ENCODE assay signal across 10 cellular contexts in the genomic region with DNA sequence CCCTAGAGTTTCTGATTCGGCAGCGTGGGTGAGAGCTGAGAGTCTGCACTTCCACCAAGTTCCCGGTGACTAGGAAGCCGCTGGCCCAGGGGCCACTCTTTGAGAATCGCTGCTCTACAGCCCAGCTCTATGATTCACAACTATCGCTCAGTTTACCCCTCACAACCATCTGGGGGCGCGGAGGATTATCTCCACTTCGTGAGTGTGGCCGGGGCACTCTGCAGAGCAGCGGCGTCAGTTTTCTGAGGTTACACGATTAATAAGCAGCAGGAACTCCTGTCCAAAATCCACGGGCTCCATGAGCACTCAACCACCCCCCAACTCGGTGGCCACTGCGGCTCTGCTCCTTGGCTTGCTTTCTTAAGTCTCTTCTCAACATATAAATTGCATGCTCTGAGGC.
"Had no signal": no experiment of that assay in that cellular context is flagged by ENCODE, and none has a peak within 500 bp of the region (broad histone marks: within the 10 kb centered on the region; RNA-seq: fewer than 3 reads in every experiment).

No MANE protein-coding gene starts in this region.

- H3K9me3 ChIP-seq: esophagus squamous epithelium had no signal

- H3K27me3 ChIP-seq: esophagus squamous epithelium had no signal

- ATAC-seq: activated T-cell treated with anti-CD3 and anti-CD28 coated beads, Interleukin-2, amount 50 U/mL, for 72 hours; naive thymus-derived CD4-positive, alpha-beta T cell had no signal

- DNase-seq: activated CD4-positive, alpha-beta memory T cell treated with anti-CD3 and anti-CD28 coated beads for 36 hours; activated CD8-positive, alpha-beta memory T cell treated with anti-CD3 and anti-CD28 coated beads, Interleukin-2, amount 50 U/mL, for 4 hours; activated naive CD8-positive, alpha-beta T cell treated with anti-CD3 and anti-CD28 coated beads, Interleukin-2, amount 10 ng/mL, durations not matched to agents 7 days and 5 days; activated T-cell treated with anti-CD3 and anti-CD28 coated beads, Interleukin-2, amount 50 U/mL, for 72 hours; anterior cingulate cortex; esophagus squamous epithelium; immature natural killer cell; naive thymus-derived CD4-positive, alpha-beta T cell; stimulated activated CD4-positive, alpha-beta T cell treated with anti-CD3 and anti-CD28 coated beads, Interleukin-4, amount 100 ng/mL, for 4 hours had no signal

- H3K9me3 Mint-ChIP-seq: activated CD4-positive, alpha-beta memory T cell treated with anti-CD3 and anti-CD28 coated beads for 36 hours; activated naive CD8-positive, alpha-beta T cell treated with anti-CD3 and anti-CD28 coated beads, Interleukin-2, amount 10 ng/mL, durations not matched to agents 7 days and 5 days; activated T-cell treated with anti-CD3 and anti-CD28 coated beads, Interleukin-2, amount 50 U/mL, for 72 hours; immature natural killer cell; naive thymus-derived CD4-positive, alpha-beta T cell had no signal

- H3K4me3 Mint-ChIP-seq: activated CD4-positive, alpha-beta memory T cell treated with anti-CD3 and anti-CD28 coated beads for 36 hours; activated naive CD8-positive, alpha-beta T cell treated with anti-CD3 and anti-CD28 coated beads, Interleukin-2, amount 10 ng/mL, durations not matched to agents 7 days and 5 days; activated T-cell treated with anti-CD3 and anti-CD28 coated beads, Interleukin-2, amount 50 U/mL, for 72 hours; immature natural killer cell; naive thymus-derived CD4-positive, alpha-beta T cell had no signal

- H3K27me3 Mint-ChIP-seq: activated CD4-positive, alpha-beta memory T cell treated with anti-CD3 and anti-CD28 coated beads for 36 hours; activated naive CD8-positive, alpha-beta T cell treated with anti-CD3 and anti-CD28 coated beads, Interleukin-2, amount 10 ng/mL, durations not matched to agents 7 days and 5 days had no signal

- H3K27ac Mint-ChIP-seq: activated CD4-positive, alpha-beta memory T cell treated with anti-CD3 and anti-CD28 coated beads for 36 hours; activated naive CD8-positive, alpha-beta T cell treated with anti-CD3 and anti-CD28 coated beads, Interleukin-2, amount 10 ng/mL, durations not matched to agents 7 days and 5 days; activated T-cell treated with anti-CD3 and anti-CD28 coated beads, Interleukin-2, amount 50 U/mL, for 72 hours had no signal

- H3K4me3 ChIP-seq: esophagus squamous epithelium, lung had no signal

- H3K36me3 Mint-ChIP-seq: activated CD4-positive, alpha-beta memory T cell treated with anti-CD3 and anti-CD28 coated beads for 36 hours had no signal
